In the genomic region with DNA sequence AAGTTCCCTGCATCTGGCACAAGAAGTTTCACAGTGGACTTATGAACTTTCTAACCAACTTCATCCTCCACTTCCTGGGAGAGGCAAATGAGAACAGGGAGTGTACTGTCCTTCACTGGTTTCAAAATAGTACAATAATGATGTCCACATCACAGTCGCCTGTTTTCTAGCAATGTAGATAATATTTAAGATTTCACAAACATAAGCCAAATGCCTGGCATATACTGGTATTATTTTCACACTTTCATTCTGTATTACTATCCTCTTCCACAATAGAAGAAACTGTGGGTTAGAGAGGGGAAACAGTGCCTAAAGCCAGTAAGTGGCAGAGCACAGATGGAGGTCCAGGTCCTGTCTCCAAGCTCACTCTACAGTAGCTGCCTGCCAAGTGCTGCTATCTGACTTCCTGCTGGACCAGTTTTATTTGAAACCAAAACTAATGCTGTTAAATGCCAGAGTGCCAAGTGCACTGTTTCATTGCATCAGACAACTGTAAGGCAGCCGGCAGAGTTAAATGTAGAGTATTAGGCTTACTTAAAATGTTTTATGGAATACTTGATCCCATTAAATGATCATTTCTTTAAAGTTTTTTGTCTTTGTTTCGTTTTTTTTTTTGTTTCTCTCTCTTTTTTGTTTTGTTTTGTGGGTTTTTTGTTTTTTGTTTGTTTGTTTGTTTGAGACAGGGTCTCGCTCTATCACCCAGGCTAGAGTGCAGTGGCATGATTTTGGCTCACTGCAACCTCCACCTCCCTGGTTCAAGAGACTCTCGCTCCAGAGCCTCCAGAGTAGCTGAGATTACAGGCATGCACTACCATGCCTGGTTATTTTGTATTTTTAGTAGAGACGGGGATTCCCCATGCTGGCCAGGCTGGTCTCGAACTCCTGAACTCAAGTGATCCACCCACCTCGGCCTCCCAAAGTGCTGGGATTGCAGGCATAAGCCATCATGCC, we compare ENCODE assay signal across 1 cellular context.
A peak's percentile ranks its signal among the peaks of the same experiment; 100 is the strongest.
TF ChIP-seq lines count a peak whose summit lies in the region.

No MANE protein-coding gene starts in this region.

TF ChIP-seq in HepG2, 621 proteins besides CTCF, POLR2A, EP300 and RAD21 (continues in another document):
- TF ChIP-seq MIXL1 (CRISPR knock-in tag; IDR thresholded peaks at IDR 0.05) (peak; percentile 31; the same call in 1 of the 2 replicates), ZBTB20 (CRISPR knock-in tag; IDR thresholded peaks at IDR 0.05; ENCODE audit: borderline replicate concordance, low read depth) (no peak), ZNF839 (CRISPR knock-in tag; IDR thresholded peaks at IDR 0.05; ENCODE audit: borderline replicate concordance) (no peak), NCOA2 (CRISPR knock-in tag; IDR thresholded peaks at IDR 0.05) (peak; percentile 40; the same call in 1 of the 2 replicates), GABPB1 (CRISPR knock-in tag; IDR thresholded peaks at IDR 0.05) (0 out of 2 replicates have a peak, but pooled peaks have one; percentile 6), ZNF460 (CRISPR knock-in tag; IDR thresholded peaks at IDR 0.05; ENCODE audit: borderline replicate concordance) (no peak), FLYWCH1 (CRISPR knock-in tag; IDR thresholded peaks at IDR 0.05) (no peak), SOX6 (IDR thresholded peaks at IDR 0.05) (no peak), SOX6 (CRISPR knock-in tag; IDR thresholded peaks at IDR 0.05) (peak; percentile 34; the same call in 1 of the 2 replicates), REPIN1 (CRISPR knock-in tag; IDR thresholded peaks at IDR 0.05; ENCODE audit: borderline replicate concordance, low read depth) (0 out of 2 replicates have a peak, but pooled peaks have one; percentile 15), EHMT2 (IDR thresholded peaks at IDR 0.05; ENCODE audit: borderline replicate concordance, low read depth, low read length) (no peak; the same call in 1 of the 2 replicates), HMG20A (CRISPR knock-in tag; IDR thresholded peaks at IDR 0.05; ENCODE audit: borderline replicate concordance) (peak; percentile 62; the same call in 1 of the 2 replicates), ZNF75D (CRISPR knock-in tag; IDR thresholded peaks at IDR 0.05; ENCODE audit: borderline replicate concordance) (no peak), GZF1 (CRISPR knock-in tag; IDR thresholded peaks at IDR 0.05) (no peak), ZNF572 (CRISPR knock-in tag; IDR thresholded peaks at IDR 0.05) (no peak), TGIF2 (CRISPR knock-in tag; IDR thresholded peaks at IDR 0.05) (0 out of 2 replicates have a peak, but pooled peaks have one; percentile 37), SMAD3 (CRISPR knock-in tag; IDR thresholded peaks at IDR 0.05) (peak; percentile 57; the same call in 1 of the 2 replicates), TBX2 (CRISPR knock-in tag; IDR thresholded peaks at IDR 0.05; ENCODE audit: borderline replicate concordance) (peak; percentile 25; the same call in 1 of the 2 replicates), ZNF331 (CRISPR knock-in tag; IDR thresholded peaks at IDR 0.05) (peak; percentile 49; the same call in 1 of the 2 replicates), FOSL2 (CRISPR knock-in tag; IDR thresholded peaks at IDR 0.05) (peak; percentile 20; the same call in 1 of the 2 replicates), IRF2 (CRISPR knock-in tag; IDR thresholded peaks at IDR 0.05) (peak; percentile 39; the same call in 1 of the 2 replicates), BCL6 (CRISPR knock-in tag; IDR thresholded peaks at IDR 0.05) (peak; percentile 71), HDAC2 (CRISPR knock-in tag; IDR thresholded peaks at IDR 0.05) (peak; percentile 57), ASH2L (IDR thresholded peaks at IDR 0.05; ENCODE audit: insufficient read length, low read depth, low read length) (peak; percentile 38), SOX13 (IDR thresholded peaks at IDR 0.05) (no peak), SOX13 (CRISPR knock-in tag; conservative IDR thresholded peaks at IDR 0.05 in 1 of 2, IDR thresholded peaks at IDR 0.05 in 1 of 2) (peak in 1 of 2 experiments; percentile 6; a peak in 1 of 4 replicates), ZSCAN9 (CRISPR knock-in tag; IDR thresholded peaks at IDR 0.05; ENCODE audit: borderline replicate concordance) (0 out of 2 replicates have a peak, but pooled peaks have one; percentile 12), SAP130 (CRISPR knock-in tag; IDR thresholded peaks at IDR 0.05; ENCODE audit: low read depth) (peak; percentile 29; the same call in 1 of the 2 replicates), CEBPB (IDR thresholded peaks at IDR 0.05; ENCODE audit: borderline replicate concordance, low read depth, low read length) (peak; percentile 15; the same call in 1 of the 2 replicates), TARDBP (CRISPR knock-in tag; IDR thresholded peaks at IDR 0.05) (0 out of 2 replicates have a peak, but pooled peaks have one; percentile 26), SSRP1 (CRISPR knock-in tag; IDR thresholded peaks at IDR 0.05) (peak; percentile 81; the same call in 1 of the 2 replicates), RCOR2 (CRISPR knock-in tag; IDR thresholded peaks at IDR 0.05) (peak; percentile 64), RBM22 (optimal IDR thresholded peaks at IDR 0.05; ENCODE audit: low read length) (peak; percentile 93), PAF1 (CRISPR knock-in tag; IDR thresholded peaks at IDR 0.05) (no peak)
- TF ChIP-seq, protein P1, sequence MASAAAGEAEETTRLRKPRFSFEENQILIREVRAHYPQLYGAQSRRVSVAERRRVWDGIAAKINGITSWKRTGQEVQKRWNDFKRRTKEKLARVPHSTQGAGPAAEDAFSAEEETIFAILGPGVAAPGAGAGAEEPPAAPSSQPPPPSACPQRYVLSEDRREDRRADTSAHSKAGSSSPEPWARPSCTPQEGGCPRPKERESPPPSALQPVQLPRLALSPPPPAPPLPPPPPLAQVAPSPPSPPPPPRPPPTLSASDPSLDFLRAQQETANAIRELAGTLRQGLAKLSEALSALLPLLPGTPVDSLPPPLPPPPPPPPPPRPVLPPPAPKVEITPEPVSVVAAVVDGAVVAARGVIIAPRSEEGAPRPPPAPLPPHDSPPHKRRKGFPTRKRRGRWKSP (CRISPR knock-in tag; IDR thresholded peaks at IDR 0.05): 0 out of 2 replicates have a peak, but pooled peaks have one; percentile 3
- TF ChIP-seq, protein P2, sequence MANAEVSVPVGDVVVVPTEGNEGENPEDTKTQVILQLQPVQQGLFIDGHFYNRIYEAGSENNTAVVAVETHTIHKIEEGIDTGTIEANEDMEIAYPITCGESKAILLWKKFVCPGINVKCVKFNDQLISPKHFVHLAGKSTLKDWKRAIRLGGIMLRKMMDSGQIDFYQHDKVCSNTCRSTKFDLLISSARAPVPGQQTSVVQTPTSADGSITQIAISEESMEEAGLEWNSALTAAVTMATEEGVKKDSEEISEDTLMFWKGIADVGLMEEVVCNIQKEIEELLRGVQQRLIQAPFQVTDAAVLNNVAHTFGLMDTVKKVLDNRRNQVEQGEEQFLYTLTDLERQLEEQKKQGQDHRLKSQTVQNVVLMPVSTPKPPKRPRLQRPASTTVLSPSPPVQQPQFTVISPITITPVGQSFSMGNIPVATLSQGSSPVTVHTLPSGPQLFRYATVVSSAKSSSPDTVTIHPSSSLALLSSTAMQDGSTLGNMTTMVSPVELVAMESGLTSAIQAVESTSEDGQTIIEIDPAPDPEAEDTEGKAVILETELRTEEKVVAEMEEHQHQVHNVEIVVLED (CRISPR knock-in tag; IDR thresholded peaks at IDR 0.05; ENCODE audit: borderline replicate concordance): 0 out of 2 replicates have a peak, but pooled peaks have one; percentile 14
- TF ChIP-seq, protein P3, sequence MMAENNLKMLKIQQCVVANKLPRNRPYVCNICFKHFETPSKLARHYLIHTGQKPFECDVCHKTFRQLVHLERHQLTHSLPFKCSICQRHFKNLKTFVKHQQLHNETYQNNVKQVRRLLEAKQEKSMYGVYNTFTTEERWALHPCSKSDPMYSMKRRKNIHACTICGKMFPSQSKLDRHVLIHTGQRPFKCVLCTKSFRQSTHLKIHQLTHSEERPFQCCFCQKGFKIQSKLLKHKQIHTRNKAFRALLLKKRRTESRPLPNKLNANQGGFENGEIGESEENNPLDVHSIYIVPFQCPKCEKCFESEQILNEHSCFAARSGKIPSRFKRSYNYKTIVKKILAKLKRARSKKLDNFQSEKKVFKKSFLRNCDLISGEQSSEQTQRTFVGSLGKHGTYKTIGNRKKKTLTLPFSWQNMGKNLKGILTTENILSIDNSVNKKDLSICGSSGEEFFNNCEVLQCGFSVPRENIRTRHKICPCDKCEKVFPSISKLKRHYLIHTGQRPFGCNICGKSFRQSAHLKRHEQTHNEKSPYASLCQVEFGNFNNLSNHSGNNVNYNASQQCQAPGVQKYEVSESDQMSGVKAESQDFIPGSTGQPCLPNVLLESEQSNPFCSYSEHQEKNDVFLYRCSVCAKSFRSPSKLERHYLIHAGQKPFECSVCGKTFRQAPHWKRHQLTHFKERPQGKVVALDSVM (CRISPR knock-in tag; IDR thresholded peaks at IDR 0.05): peak; percentile 48; the same call in 1 of the 2 replicates
- TF ChIP-seq, protein P4, sequence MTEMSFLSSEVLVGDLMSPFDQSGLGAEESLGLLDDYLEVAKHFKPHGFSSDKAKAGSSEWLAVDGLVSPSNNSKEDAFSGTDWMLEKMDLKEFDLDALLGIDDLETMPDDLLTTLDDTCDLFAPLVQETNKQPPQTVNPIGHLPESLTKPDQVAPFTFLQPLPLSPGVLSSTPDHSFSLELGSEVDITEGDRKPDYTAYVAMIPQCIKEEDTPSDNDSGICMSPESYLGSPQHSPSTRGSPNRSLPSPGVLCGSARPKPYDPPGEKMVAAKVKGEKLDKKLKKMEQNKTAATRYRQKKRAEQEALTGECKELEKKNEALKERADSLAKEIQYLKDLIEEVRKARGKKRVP (CRISPR knock-in tag; IDR thresholded peaks at IDR 0.05): peak in 1 of 2 experiments; percentile 88; a peak in 2 of 4 replicates
- TF ChIP-seq, protein P5, sequence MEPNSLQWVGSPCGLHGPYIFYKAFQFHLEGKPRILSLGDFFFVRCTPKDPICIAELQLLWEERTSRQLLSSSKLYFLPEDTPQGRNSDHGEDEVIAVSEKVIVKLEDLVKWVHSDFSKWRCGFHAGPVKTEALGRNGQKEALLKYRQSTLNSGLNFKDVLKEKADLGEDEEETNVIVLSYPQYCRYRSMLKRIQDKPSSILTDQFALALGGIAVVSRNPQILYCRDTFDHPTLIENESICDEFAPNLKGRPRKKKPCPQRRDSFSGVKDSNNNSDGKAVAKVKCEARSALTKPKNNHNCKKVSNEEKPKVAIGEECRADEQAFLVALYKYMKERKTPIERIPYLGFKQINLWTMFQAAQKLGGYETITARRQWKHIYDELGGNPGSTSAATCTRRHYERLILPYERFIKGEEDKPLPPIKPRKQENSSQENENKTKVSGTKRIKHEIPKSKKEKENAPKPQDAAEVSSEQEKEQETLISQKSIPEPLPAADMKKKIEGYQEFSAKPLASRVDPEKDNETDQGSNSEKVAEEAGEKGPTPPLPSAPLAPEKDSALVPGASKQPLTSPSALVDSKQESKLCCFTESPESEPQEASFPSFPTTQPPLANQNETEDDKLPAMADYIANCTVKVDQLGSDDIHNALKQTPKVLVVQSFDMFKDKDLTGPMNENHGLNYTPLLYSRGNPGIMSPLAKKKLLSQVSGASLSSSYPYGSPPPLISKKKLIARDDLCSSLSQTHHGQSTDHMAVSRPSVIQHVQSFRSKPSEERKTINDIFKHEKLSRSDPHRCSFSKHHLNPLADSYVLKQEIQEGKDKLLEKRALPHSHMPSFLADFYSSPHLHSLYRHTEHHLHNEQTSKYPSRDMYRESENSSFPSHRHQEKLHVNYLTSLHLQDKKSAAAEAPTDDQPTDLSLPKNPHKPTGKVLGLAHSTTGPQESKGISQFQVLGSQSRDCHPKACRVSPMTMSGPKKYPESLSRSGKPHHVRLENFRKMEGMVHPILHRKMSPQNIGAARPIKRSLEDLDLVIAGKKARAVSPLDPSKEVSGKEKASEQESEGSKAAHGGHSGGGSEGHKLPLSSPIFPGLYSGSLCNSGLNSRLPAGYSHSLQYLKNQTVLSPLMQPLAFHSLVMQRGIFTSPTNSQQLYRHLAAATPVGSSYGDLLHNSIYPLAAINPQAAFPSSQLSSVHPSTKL (CRISPR knock-in tag; IDR thresholded peaks at IDR 0.05): peak; percentile 64
- TF ChIP-seq, protein P6, sequence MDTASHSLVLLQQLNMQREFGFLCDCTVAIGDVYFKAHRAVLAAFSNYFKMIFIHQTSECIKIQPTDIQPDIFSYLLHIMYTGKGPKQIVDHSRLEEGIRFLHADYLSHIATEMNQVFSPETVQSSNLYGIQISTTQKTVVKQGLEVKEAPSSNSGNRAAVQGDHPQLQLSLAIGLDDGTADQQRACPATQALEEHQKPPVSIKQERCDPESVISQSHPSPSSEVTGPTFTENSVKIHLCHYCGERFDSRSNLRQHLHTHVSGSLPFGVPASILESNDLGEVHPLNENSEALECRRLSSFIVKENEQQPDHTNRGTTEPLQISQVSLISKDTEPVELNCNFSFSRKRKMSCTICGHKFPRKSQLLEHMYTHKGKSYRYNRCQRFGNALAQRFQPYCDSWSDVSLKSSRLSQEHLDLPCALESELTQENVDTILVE (CRISPR knock-in tag; IDR thresholded peaks at IDR 0.05): 0 out of 2 replicates have a peak, but pooled peaks have one; percentile 20
- TF ChIP-seq, protein P7, sequence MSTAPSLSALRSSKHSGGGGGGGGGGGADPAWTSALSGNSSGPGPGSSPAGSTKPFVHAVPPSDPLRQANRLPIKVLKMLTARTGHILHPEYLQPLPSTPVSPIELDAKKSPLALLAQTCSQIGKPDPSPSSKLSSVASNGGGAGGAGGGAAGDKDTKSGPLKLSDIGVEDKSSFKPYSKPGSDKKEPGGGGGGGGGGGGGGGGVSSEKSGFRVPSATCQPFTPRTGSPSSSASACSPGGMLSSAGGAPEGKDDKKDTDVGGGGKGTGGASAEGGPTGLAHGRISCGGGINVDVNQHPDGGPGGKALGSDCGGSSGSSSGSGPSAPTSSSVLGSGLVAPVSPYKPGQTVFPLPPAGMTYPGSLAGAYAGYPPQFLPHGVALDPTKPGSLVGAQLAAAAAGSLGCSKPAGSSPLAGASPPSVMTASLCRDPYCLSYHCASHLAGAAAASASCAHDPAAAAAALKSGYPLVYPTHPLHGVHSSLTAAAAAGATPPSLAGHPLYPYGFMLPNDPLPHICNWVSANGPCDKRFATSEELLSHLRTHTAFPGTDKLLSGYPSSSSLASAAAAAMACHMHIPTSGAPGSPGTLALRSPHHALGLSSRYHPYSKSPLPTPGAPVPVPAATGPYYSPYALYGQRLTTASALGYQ (CRISPR knock-in tag; IDR thresholded peaks at IDR 0.05): no peak
- TF ChIP-seq, protein P8, sequence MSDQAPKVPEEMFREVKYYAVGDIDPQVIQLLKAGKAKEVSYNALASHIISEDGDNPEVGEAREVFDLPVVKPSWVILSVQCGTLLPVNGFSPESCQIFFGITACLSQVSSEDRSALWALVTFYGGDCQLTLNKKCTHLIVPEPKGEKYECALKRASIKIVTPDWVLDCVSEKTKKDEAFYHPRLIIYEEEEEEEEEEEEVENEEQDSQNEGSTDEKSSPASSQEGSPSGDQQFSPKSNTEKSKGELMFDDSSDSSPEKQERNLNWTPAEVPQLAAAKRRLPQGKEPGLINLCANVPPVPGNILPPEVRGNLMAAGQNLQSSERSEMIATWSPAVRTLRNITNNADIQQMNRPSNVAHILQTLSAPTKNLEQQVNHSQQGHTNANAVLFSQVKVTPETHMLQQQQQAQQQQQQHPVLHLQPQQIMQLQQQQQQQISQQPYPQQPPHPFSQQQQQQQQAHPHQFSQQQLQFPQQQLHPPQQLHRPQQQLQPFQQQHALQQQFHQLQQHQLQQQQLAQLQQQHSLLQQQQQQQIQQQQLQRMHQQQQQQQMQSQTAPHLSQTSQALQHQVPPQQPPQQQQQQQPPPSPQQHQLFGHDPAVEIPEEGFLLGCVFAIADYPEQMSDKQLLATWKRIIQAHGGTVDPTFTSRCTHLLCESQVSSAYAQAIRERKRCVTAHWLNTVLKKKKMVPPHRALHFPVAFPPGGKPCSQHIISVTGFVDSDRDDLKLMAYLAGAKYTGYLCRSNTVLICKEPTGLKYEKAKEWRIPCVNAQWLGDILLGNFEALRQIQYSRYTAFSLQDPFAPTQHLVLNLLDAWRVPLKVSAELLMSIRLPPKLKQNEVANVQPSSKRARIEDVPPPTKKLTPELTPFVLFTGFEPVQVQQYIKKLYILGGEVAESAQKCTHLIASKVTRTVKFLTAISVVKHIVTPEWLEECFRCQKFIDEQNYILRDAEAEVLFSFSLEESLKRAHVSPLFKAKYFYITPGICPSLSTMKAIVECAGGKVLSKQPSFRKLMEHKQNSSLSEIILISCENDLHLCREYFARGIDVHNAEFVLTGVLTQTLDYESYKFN (CRISPR knock-in tag; conservative IDR thresholded peaks at IDR 0.05): peak; percentile 29
